In genomic region chr5:125835293-125836172, GRCh38 we compare ENCODE assay signal across 8 cellular contexts.
DNase-seq lines count a peak whose midpoint lies in the region; ATAC-seq and TF ChIP-seq lines count a peak whose summit lies in the region.

No MANE protein-coding gene starts in this region.

- H3K9me3 ChIP-seq in colonic mucosa (no peaks in the 10 kb centered on the region), right lobe of liver (no peaks in the 10 kb centered on the region)

- WGBS in right lobe of liver (ENCODE audit: insufficient coverage, low coverage, low lambda C conversion rate, missing lambda C conversion rate): 15% methylated on average over 11 of the region's 11 CpGs

- H3K36me3 Mint-ChIP-seq in natural killer cell treated with Interleukin-12 subunit alpha and Interleukin-12 subunit beta and Interleukin-15 and Interleukin-18, amount 100 ng/mL, for 72 hours: no peaks in the 10 kb centered on the region

- H3K36me3 ChIP-seq in colonic mucosa (no peaks in the 10 kb centered on the region), right lobe of liver (no peaks in the 10 kb centered on the region)

- no peak for TF ChIP-seq POLR2A in right lobe of liver (IDR thresholded peaks at IDR 0.05)

- H3K9me3 Mint-ChIP-seq in natural killer cell treated with Interleukin-12 subunit alpha and Interleukin-12 subunit beta and Interleukin-15 and Interleukin-18, amount 100 ng/mL, for 72 hours: no peaks in the 10 kb centered on the region

- no peak overlapping the region for H3K27ac ChIP-seq in colonic mucosa
- H3K27ac ChIP-seq in right lobe of liver: no peak overlapping the region

- peak; percentile 56 for DNase-seq in D341Med (ENCODE audit: low spot score)
- DNase-seq in colonic mucosa: peak; percentile 32
- DNase-seq in right lobe of liver: peak in 1 of 3 donors; percentile 21
- DNase-seq in natural killer cell treated with Interleukin-12 subunit alpha and Interleukin-12 subunit beta and Interleukin-15 and Interleukin-18, amount 100 ng/mL, for 72 hours (ENCODE audit: low spot score): no peak
- no peak for DNase-seq in SIG-M5 treated with dmso at 0.1 percent for 504 hours (lab: John Stamatoyannopoulos, UW; ENCODE audit: unreplicated experiment)

- intact Hi-C loops in colonic mucosa (cut with DNase I): no loop called here
- intact Hi-C loops in right lobe of liver (cut with DNase I): no loop called here

- H3K4me1 ChIP-seq in colonic mucosa (no peaks in the 10 kb centered on the region), right lobe of liver (no peaks in the 10 kb centered on the region)

- ATAC-seq in GM21381 (IDR thresholded peaks at IDR 0.05; ENCODE audit: unreplicated experiment) (peak; percentile 60), right lobe of liver (peak; percentile 53 to 69 (median 56)), HG02642 (IDR thresholded peaks at IDR 0.05; ENCODE audit: poor library complexity, unreplicated experiment) (no peak)
- no peak for ATAC-seq in natural killer cell treated with Interleukin-12 subunit alpha and Interleukin-12 subunit beta and Interleukin-15 and Interleukin-18, amount 100 ng/mL, for 72 hours

- TF ChIP-seq CTCF in LNCAP (IDR thresholded peaks at IDR 0.05): peak; percentile 51
- peak; percentile 62 for TF ChIP-seq CTCF in colonic mucosa (IDR thresholded peaks at IDR 0.05)
- TF ChIP-seq CTCF in right lobe of liver (IDR thresholded peaks at IDR 0.05): peak; percentile 30 to 58 (median 43)

- no peak overlapping the region for H3K27ac Mint-ChIP-seq in natural killer cell treated with Interleukin-12 subunit alpha and Interleukin-12 subunit beta and Interleukin-15 and Interleukin-18, amount 100 ng/mL, for 72 hours

- H3K27me3 ChIP-seq in colonic mucosa (no peaks in the 10 kb centered on the region), right lobe of liver (no peaks in the 10 kb centered on the region)

- no peak overlapping the region for H3K9ac ChIP-seq in colonic mucosa (ENCODE audit: low read depth in 2 of 2, low read length in 2 of 2)

- H3K4me3 Mint-ChIP-seq in natural killer cell treated with Interleukin-12 subunit alpha and Interleukin-12 subunit beta and Interleukin-15 and Interleukin-18, amount 100 ng/mL, for 72 hours: no peak overlapping the region

- no peaks in the 10 kb centered on the region for H3K27me3 Mint-ChIP-seq in natural killer cell treated with Interleukin-12 subunit alpha and Interleukin-12 subunit beta and Interleukin-15 and Interleukin-18, amount 100 ng/mL, for 72 hours

- H3K4me3 ChIP-seq in colonic mucosa (no peak overlapping the region), right lobe of liver (no peak overlapping the region)

- no peaks in the 10 kb centered on the region for H3K4me1 Mint-ChIP-seq in natural killer cell treated with Interleukin-12 subunit alpha and Interleukin-12 subunit beta and Interleukin-15 and Interleukin-18, amount 100 ng/mL, for 72 hours (ENCODE audit: low read depth in 2 of 2)

Comparison
In these comparisons a context has a peak if more than half of its experiments do, and no peak if none do; other contexts are left out.
1. DNase-seq: peak in D341Med (single experiment) and colonic mucosa (single experiment); none in natural killer cell treated with Interleukin-12 subunit alpha and Interleukin-12 subunit beta and Interleukin-15 and Interleukin-18, amount 100 ng/mL, for 72 hours (single experiment) and SIG-M5 treated with dmso at 0.1 percent for 504 hours (single experiment).
2. ATAC-seq: peak in GM21381 (single experiment) and right lobe of liver (4 of 4); none in HG02642 (single experiment) and natural killer cell treated with Interleukin-12 subunit alpha and Interleukin-12 subunit beta and Interleukin-15 and Interleukin-18, amount 100 ng/mL, for 72 hours (0 of 2).
3. Peak in every context shown above with its lines, with median percentiles within 50 percentile points of each other: CTCF ChIP-seq.